ENCODE assay signal across 8 cellular contexts in the genomic region with DNA sequence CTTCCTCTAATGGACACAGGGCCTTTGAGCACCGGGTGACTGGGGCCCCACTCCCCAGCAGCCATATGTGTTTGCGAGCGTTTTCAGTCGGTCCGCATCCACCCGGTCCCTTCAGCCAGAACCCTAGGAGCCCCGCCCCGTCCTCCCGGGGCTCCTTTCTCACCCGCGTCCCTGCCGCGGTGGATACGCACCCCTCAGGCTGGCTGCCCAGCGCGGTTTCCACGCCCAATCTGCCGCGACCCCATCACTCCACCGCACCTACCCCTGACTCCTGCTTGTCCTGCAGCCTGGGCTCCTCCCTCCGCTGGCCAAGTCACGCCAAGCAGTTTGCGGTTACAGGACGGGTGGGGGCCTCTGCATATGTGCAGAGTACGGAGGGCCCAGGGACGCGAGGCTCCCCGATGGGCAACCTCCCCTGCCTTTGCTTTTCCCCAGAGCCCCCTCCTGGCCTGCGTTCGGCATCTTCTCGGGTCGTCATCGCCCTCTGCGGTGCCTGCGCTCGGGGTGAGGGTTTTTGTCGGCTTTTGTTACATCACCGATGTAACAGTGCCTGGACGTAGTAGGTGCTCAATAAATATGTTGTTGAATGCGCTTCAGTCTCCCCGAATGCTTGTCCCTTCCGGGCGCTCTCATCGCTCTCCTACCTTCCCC. TPM values are rescaled to one million over a fixed set of nuclear protein-coding genes. Genes with fewer than 3 reads are reported as not detected.
A peak's percentile ranks its signal among the peaks of the same experiment; 100 is the strongest.
DNase-seq lines count a peak whose midpoint lies in the region; ATAC-seq and TF ChIP-seq lines count a peak whose summit lies in the region.

No MANE protein-coding gene starts in this region.

- H3K9me3 ChIP-seq in left ventricle myocardium inferior (replicated peaks) = no peaks in the 10 kb centered on the region
- H3K9me3 ChIP-seq in sigmoid colon = no peaks in the 10 kb centered on the region

- no peak for DNase-seq in activated naive CD4-positive, alpha-beta T cell treated with anti-CD3 and anti-CD28 coated beads for 36 hours
- peak; percentile 24 for DNase-seq in left ventricle myocardium inferior
- DNase-seq in sigmoid colon = peak; percentile 67
- no peak for DNase-seq in NCI-H1048 (lab: John Stamatoyannopoulos, UW)
- DNase-seq in epidermal melanocyte (ENCODE audit: insufficient read length, low spot score) = no peak

- H3K27ac ChIP-seq in left ventricle myocardium inferior (replicated peaks) (peak overlapping the region; percentile 93), sigmoid colon (peak overlapping the region; percentile 73 to 79 (median 78))

- 3 to 7% methylated on average over 44 of the region's 44 CpGs for WGBS in sigmoid colon, 2 donors

- H3K4me1 ChIP-seq in left ventricle myocardium inferior (peaks cover 92% of the 10 kb centered on the region), sigmoid colon (peaks cover 0 to 64% (median 53%) of the 10 kb centered on the region in 4 donors)

- H3K4me1 Mint-ChIP-seq in activated naive CD4-positive, alpha-beta T cell treated with anti-CD3 and anti-CD28 coated beads for 36 hours (ENCODE audit: low read depth) = peaks cover 67% of the 10 kb centered on the region

- H3K36me3 Mint-ChIP-seq in activated naive CD4-positive, alpha-beta T cell treated with anti-CD3 and anti-CD28 coated beads for 36 hours (ENCODE audit: low read depth) = peaks cover 26% of the 10 kb centered on the region

- H3K4me3 Mint-ChIP-seq in activated naive CD4-positive, alpha-beta T cell treated with anti-CD3 and anti-CD28 coated beads for 36 hours = peak overlapping the region; percentile 74

- H3K27ac Mint-ChIP-seq in activated naive CD4-positive, alpha-beta T cell treated with anti-CD3 and anti-CD28 coated beads for 36 hours = peak overlapping the region; percentile 24

- CTCF ChIA-PET in activated naive CD4-positive, alpha-beta T cell treated with anti-CD3 and anti-CD28 coated beads for 36 hours (lab: Charles Lee) = interaction anchor here (1.0 to 1.4 kb wide), 5 partner anchors 10 to 86 kb away, joined by 3 to 12 read pairs (median 3); a partner anchor contains a TSS

- no peaks in the 10 kb centered on the region for H3K27me3 ChIP-seq in left ventricle myocardium inferior (ENCODE audit: low read depth)
- no peaks in the 10 kb centered on the region for H3K27me3 ChIP-seq in sigmoid colon

- H3K9me3 Mint-ChIP-seq in activated naive CD4-positive, alpha-beta T cell treated with anti-CD3 and anti-CD28 coated beads for 36 hours = no peaks in the 10 kb centered on the region

- TF ChIP-seq POLR2A in sigmoid colon (IDR thresholded peaks at IDR 0.05) = no peak

- H3K36me3 ChIP-seq in left ventricle myocardium inferior (peaks cover 29% of the 10 kb centered on the region), sigmoid colon (peaks cover 0 to 29% (median 20%) of the 10 kb centered on the region in 4 donors)

- H3K4me3 ChIP-seq in left ventricle myocardium inferior (peak overlapping the region; percentile 72), sigmoid colon (peak overlapping the region; percentile 35 to 57 (median 55))

- no peak for TF ChIP-seq CTCF in left ventricle myocardium inferior (IDR thresholded peaks at IDR 0.05; ENCODE audit: borderline replicate concordance)
- TF ChIP-seq CTCF in sigmoid colon (IDR thresholded peaks at IDR 0.05) = no peak

- H3K27me3 Mint-ChIP-seq in activated naive CD4-positive, alpha-beta T cell treated with anti-CD3 and anti-CD28 coated beads for 36 hours (ENCODE audit: low read depth) = no peaks in the 10 kb centered on the region

- TF ChIP-seq EP300 in sigmoid colon (IDR thresholded peaks at IDR 0.05) = no peak

- ATAC-seq in GM18498 (IDR thresholded peaks at IDR 0.05; ENCODE audit: unreplicated experiment) (peak; percentile 4), HG03520 (IDR thresholded peaks at IDR 0.05; ENCODE audit: unreplicated experiment) (peak; percentile 5), HG02938 (IDR thresholded peaks at IDR 0.05; ENCODE audit: unreplicated experiment) (no peak)

- intact Hi-C loops in activated naive CD4-positive, alpha-beta T cell treated with anti-CD3 and anti-CD28 coated beads for 36 hours (cut with micrococcal nuclease) = loop anchor here (2.0 to 5.0 kb wide), 2 partner anchors 70 to 245 kb away; no protein-coding TSS in a partner anchor
- intact Hi-C loops in left ventricle myocardium inferior (cut with micrococcal nuclease) (loop anchor here (5.0 kb wide), 1 partner anchor 85 kb away; no protein-coding TSS in a partner anchor), sigmoid colon (cut with DNase I) (loop anchor here (5.0 kb wide), 3 partner anchors 65 to 240 kb away; no protein-coding TSS in a partner anchor)

RNA-seq across cellular contexts. Expression of a gene that starts 1.0 kb away (rescaled TPM):
- 1 to 10 TPM; 2.5 to 2.8 TPM for total RNA-seq in activated naive CD4-positive, alpha-beta T cell treated with anti-CD3 and anti-CD28 coated beads for 36 hours
- total RNA-seq in left ventricle myocardium inferior (28.1 TPM), sigmoid colon (1 to 10 TPM; 4.9 to 10.0 (median 7.0) TPM)
- 1 to 10 TPM in 2 of 3 donors, under 1 TPM in 1; 0.60 to 3.4 (median 1.2) TPM for polyA plus RNA-seq in sigmoid colon

RNA-seq across cellular contexts. Expression of a gene that starts 8.9 kb away (rescaled TPM):
- 1,000 to 10,000 TPM; 1,784 to 1,916 TPM for total RNA-seq in activated naive CD4-positive, alpha-beta T cell treated with anti-CD3 and anti-CD28 coated beads for 36 hours
- 702 TPM for total RNA-seq in left ventricle myocardium inferior
- 100 to 1,000 TPM; 215 to 718 (median 492) TPM for total RNA-seq in sigmoid colon
- polyA plus RNA-seq in sigmoid colon = 1,000 to 10,000 TPM; 1,011 to 2,321 (median 1,651) TPM

Comparison
In these comparisons a context has a peak if more than half of its experiments do, and no peak if none do; other contexts are left out.
1. DNase-seq: peak in left ventricle myocardium inferior (single experiment) and sigmoid colon (single experiment); none in activated naive CD4-positive, alpha-beta T cell treated with anti-CD3 and anti-CD28 coated beads for 36 hours (single experiment), NCI-H1048 (single experiment) and epidermal melanocyte (single experiment).